ENCODE assay signal across 20 cellular contexts in the genomic region with DNA sequence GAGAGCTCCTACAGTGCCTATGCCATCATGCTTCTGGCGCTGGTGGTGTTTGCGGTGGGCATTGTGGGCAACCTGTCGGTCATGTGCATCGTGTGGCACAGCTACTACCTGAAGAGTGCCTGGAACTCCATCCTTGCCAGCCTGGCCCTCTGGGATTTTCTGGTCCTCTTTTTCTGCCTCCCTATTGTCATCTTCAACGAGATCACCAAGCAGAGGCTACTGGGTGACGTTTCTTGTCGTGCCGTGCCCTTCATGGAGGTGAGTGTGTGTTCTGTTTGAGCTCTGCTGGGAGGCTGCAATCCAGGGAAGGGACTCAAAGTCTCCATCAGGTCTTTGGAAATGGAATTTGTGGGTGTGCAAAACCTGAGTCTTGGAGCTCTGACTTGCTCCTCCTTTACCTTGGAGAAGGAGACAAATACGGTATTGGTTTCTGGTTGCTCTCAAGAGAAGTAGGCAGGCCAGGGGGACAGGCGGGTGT. TPM values are rescaled to one million over a fixed set of nuclear protein-coding genes. Genes with fewer than 3 reads are reported as not detected.
"Had no signal": no experiment of that assay in that cellular context is flagged by ENCODE, and none has a peak within 500 bp of the region (broad histone marks: within the 10 kb centered on the region; RNA-seq: fewer than 3 reads in every experiment).

No MANE protein-coding gene starts in this region.

- H3K4me3 ChIP-seq: colonic mucosa, heart right ventricle, stomach, testis, transverse colon had no signal

- H3K9me3 ChIP-seq: colonic mucosa, heart right ventricle, neutrophil, stomach, testis, transverse colon had no signal

- H3K36me3 ChIP-seq: colonic mucosa, heart right ventricle, neutrophil, stomach, transverse colon had no signal

- FAIRE-seq: endometrium, frontal cortex, small intestine had no signal

- H3K27ac ChIP-seq: colonic mucosa, heart right ventricle, neutrophil, stomach, testis, transverse colon had no signal

- DNase-seq: colonic mucosa; effector CD4-positive, alpha-beta T cell; left colon; naive thymus-derived CD4-positive, alpha-beta T cell; small intestine; stimulated activated CD4-positive, alpha-beta T cell treated with anti-CD3 and anti-CD28 coated beads, Interleukin-12 subunit alpha, Interleukin-12 subunit beta, amount 100 ng/mL, for 4 hours; stimulated activated naive CD4-positive, alpha-beta T cell; transverse colon had no signal

- H3K4me1 ChIP-seq: colonic mucosa had no signal

- ATAC-seq: esophagus mucosa; left colon; naive thymus-derived CD4-positive, alpha-beta T cell had no signal

- H3K27me3 ChIP-seq: colonic mucosa, stomach, testis, transverse colon had no signal

RNA-seq across cellular contexts. Expression of a gene that starts 0.7 kb away (rescaled TPM):
- total RNA-seq: dermis blood vessel endothelial cell; fibroblast of lung; mononuclear cell; naive thymus-derived CD4-positive, alpha-beta T cell; osteocyte had no signal
- polyA plus RNA-seq: fibroblast of lung had no signal

RNA-seq across cellular contexts. Expression of a gene that starts 37.0 kb away (rescaled TPM):
- total RNA-seq: fibroblast of lung, frontal cortex, lung microvascular endothelial cell, osteocyte had no signal
- polyA plus RNA-seq: fibroblast of lung had no signal
